In the genomic region with DNA sequence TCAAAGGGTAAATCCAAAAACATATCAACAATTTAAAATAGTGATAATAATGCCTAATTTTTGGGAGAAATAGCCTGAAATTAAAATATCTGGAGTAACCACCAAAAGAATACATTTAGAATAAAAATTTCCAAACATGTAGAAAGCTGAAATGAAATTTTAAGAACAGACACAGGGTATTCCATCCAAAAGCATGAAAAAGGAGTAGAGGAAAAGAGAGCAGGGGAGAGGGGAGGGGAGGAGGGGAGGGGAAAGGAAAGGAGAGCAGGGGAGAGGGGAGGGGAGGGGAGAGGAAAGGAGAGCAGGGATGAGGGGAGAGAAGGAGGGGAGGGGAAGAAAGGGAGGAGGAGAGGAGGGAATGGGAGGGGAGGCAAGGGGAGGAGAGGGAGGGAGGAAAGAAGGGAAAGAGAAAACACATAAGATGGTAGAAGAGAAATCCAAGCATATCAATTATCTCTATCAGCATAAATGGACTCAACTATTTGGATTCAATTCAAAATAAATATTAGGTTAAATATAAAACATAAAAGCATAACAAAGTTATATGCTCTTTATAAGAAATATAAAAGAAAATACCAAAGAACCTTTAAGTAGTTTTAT, we compare ENCODE assay signal across 1 cellular context.
TF ChIP-seq lines count a peak whose summit lies in the region.

No MANE protein-coding gene starts in this region.

TF ChIP-seq in GM23338, 12 proteins besides CTCF, POLR2A, EP300 and RAD21 (continued from another document):
- TF ChIP-seq ZNF462 (CRISPR knock-in tag; IDR thresholded peaks at IDR 0.05) (no peak), ZNF114 (CRISPR knock-in tag; IDR thresholded peaks at IDR 0.05) (no peak), ZNF331 (CRISPR knock-in tag; IDR thresholded peaks at IDR 0.05; ENCODE audit: low read depth) (no peak)
